18 cellular contexts compared by ENCODE assay signal in the genomic region with DNA sequence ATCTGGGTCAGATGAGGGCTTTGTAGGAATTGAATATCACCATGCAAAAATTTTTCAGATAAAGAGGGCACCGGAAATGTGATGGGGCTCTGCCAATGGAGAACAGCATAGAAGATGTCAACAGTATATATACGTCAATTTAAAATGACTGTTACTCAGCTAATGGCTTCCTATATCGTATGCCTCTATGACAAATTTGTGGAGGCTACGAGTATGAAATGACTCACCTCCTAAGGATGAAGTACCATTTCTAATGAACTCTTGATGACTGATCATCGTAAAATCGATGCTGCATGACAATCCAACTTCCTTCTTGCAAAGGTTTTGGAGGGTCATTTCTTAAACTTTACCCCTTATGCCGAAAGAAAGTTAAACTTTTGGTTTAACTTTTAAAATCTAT.
DNase-seq lines count a peak whose midpoint lies in the region; ATAC-seq and TF ChIP-seq lines count a peak whose summit lies in the region.
"Had no signal": no experiment of that assay in that cellular context is flagged by ENCODE, and none has a peak within 500 bp of the region (broad histone marks: within the 10 kb centered on the region; RNA-seq: fewer than 3 reads in every experiment).

No MANE protein-coding gene starts in this region.

- no peak overlapping the region; the same call in 1 of the 2 replicates for H3K4me2 ChIP-seq in PC-3 (ENCODE audit: low read length)
- H3K4me2 ChIP-seq: A549, PC-9 had no signal

- peaks cover 0 to 19% (median 7%) of the 10 kb centered on the region in 8 donors for H3K9me3 Mint-ChIP-seq in CD4-positive, alpha-beta memory T cell

- H3K4me1 Mint-ChIP-seq in CD4-positive, alpha-beta memory T cell, result no peaks in the 10 kb centered on the region
- H3K4me1 Mint-ChIP-seq: CD4-positive, CD25-positive, alpha-beta regulatory T cell; H9 had no signal

- CTCF ChIA-PET in PC-3 (lab: Charles Lee), result no interaction called here
- CTCF ChIA-PET in CD4-positive, alpha-beta memory T cell (lab: Charles Lee; ENCODE audit: partially characterized antibody), result no interaction called here

- H3K9me3 ChIP-seq in PC-3 (ENCODE audit: low read length) (no peaks in the 10 kb centered on the region), gastrocnemius medialis (no peaks in the 10 kb centered on the region)
- H3K9me3 ChIP-seq in CD4-positive, alpha-beta memory T cell (ENCODE audit: control insufficient read depth in 1 of 2, low read length in 2 of 2), result no peaks in the 10 kb centered on the region
- H3K9me3 ChIP-seq: A549 had no signal

- DNase-seq in GM03348 (ENCODE audit: low spot score) (peak; percentile 5), PC-3 (peak; percentile 69), kidney glomerular epithelial cell (lab: John Stamatoyannopoulos, UW) (peak; percentile 69), gastrocnemius medialis (no peak), NCI-H510A (lab: John Stamatoyannopoulos, UW) (no peak), NCI-H345 (lab: John Stamatoyannopoulos, UW) (no peak)
- no peak for DNase-seq in CD4-positive, alpha-beta memory T cell
- DNase-seq: CD4-positive, CD25-positive, alpha-beta regulatory T cell; H9; NCI-H1092; NCI-H2227 treated with DMSO at 0.1 percent for 48 hours; NCI-H69; NK-92 treated with Interleukin-12 subunit alpha and Interleukin-12 subunit beta, amount 100 ng/mL, for 24 hours; PC-9; Right ventricle myocardium superior had no signal

- no peak overlapping the region for H3K4me3 ChIP-seq in ACC112 (ENCODE audit: low read depth, low read length)
- H3K4me3 ChIP-seq in PC-3 (ENCODE audit: low read length), result no peak overlapping the region
- H3K4me3 ChIP-seq in gastrocnemius medialis, result no peak overlapping the region
- no peak overlapping the region for H3K4me3 ChIP-seq in CD4-positive, alpha-beta memory T cell (ENCODE audit: low read length in 2 of 2)
- H3K4me3 ChIP-seq: A549, K562, PC-9 had no signal

- TF ChIP-seq CTCF in PC-3 (conservative IDR thresholded peaks at IDR 0.05; ENCODE audit: low read depth, low read length), result no peak
- no peak for TF ChIP-seq CTCF in gastrocnemius medialis (IDR thresholded peaks at IDR 0.05 in 4 of 5, conservative IDR thresholded peaks at IDR 0.05 in 1 of 5)

- no peaks in the 10 kb centered on the region for H3K9me2 ChIP-seq in PC-3 (replicated peaks; ENCODE audit: low read length)

- no peak overlapping the region for H3K27ac Mint-ChIP-seq in CD4-positive, alpha-beta memory T cell
- H3K27ac Mint-ChIP-seq: CD4-positive, CD25-positive, alpha-beta regulatory T cell; H9 had no signal

- no peak overlapping the region for H3K4me3 Mint-ChIP-seq in CD4-positive, alpha-beta memory T cell
- H3K4me3 Mint-ChIP-seq: CD4-positive, CD25-positive, alpha-beta regulatory T cell; H9 had no signal

- POLR2A ChIA-PET in PC-3 (lab: Charles Lee; ENCODE audit: unreplicated experiment), result no interaction called here
- POLR2A ChIA-PET in CD4-positive, alpha-beta memory T cell (lab: Charles Lee; ENCODE audit: partially characterized antibody), result no interaction called here

- H3K27me3 ChIP-seq in ACC112 (ENCODE audit: insufficient read depth, low read length), result no peaks in the 10 kb centered on the region
- H3K27me3 ChIP-seq in PC-3 (ENCODE audit: low read length), result no peaks in the 10 kb centered on the region
- H3K27me3 ChIP-seq in gastrocnemius medialis, result no peaks in the 10 kb centered on the region
- H3K27me3 ChIP-seq in CD4-positive, alpha-beta memory T cell (ENCODE audit: insufficient read depth, low read length), result no peaks in the 10 kb centered on the region

- no peaks in the 10 kb centered on the region for H3K36me3 Mint-ChIP-seq in CD4-positive, alpha-beta memory T cell
- H3K36me3 Mint-ChIP-seq: CD4-positive, CD25-positive, alpha-beta regulatory T cell had no signal

- H3K9ac ChIP-seq in PC-3 (ENCODE audit: low read length), result no peak overlapping the region

- H3K79me2 ChIP-seq in ACC112 (ENCODE audit: control insufficient read depth, insufficient read depth, low read length, unreplicated experiment) (no peaks in the 10 kb centered on the region), PC-3 (ENCODE audit: low read length) (no peaks in the 10 kb centered on the region)

- H3K27me3 Mint-ChIP-seq in CD4-positive, alpha-beta memory T cell, result no peaks in the 10 kb centered on the region
- H3K27me3 Mint-ChIP-seq: CD4-positive, CD25-positive, alpha-beta regulatory T cell had no signal

- TF ChIP-seq POLR2A in gastrocnemius medialis (IDR thresholded peaks at IDR 0.05), result no peak

- no peaks in the 10 kb centered on the region for H4K20me1 ChIP-seq in PC-3 (ENCODE audit: low read length)

- no peaks in the 10 kb centered on the region for H3F3A ChIP-seq in PC-3 (ENCODE audit: low read length, unreplicated experiment)

- H2AFZ ChIP-seq in ACC112 (ENCODE audit: low read length, unreplicated experiment), result peak overlapping the region; percentile 23
- no peak overlapping the region for H2AFZ ChIP-seq in PC-3 (ENCODE audit: low read length)
- H2AFZ ChIP-seq: PC-9 had no signal

- peak; percentile 69 for ATAC-seq in PC-3
- no peak for ATAC-seq in gastrocnemius medialis
- ATAC-seq: A549, K562 had no signal

- H3K27ac ChIP-seq in ACC112 (ENCODE audit: low read depth, low read length), result no peak overlapping the region
- H3K27ac ChIP-seq in PC-3 (ENCODE audit: low read length), result peak overlapping the region; percentile 70
- no peak overlapping the region for H3K27ac ChIP-seq in gastrocnemius medialis
- no peak overlapping the region for H3K27ac ChIP-seq in CD4-positive, alpha-beta memory T cell (ENCODE audit: low read depth, low read length)
- H3K27ac ChIP-seq: A549, PC-9 had no signal

- no peaks in the 10 kb centered on the region for H3K4me1 ChIP-seq in ACC112 (ENCODE audit: control insufficient read depth, insufficient read depth, low read length, unreplicated experiment)
- H3K4me1 ChIP-seq in PC-3 (ENCODE audit: insufficient read depth, low read length), result peaks cover 13% of the 10 kb centered on the region
- no peaks in the 10 kb centered on the region for H3K4me1 ChIP-seq in gastrocnemius medialis
- no peaks in the 10 kb centered on the region for H3K4me1 ChIP-seq in CD4-positive, alpha-beta memory T cell (ENCODE audit: insufficient read depth, low read length)
- H3K4me1 ChIP-seq: A549 had no signal

- BruUV-seq in PC-3 (replicated peaks; lab: Mats Ljungman, UMichigan), result no TSS peak

- intact Hi-C loops in PC-3 (cut with micrococcal nuclease) (no loop called here), gastrocnemius medialis (cut with DNase I; ENCODE audit: low total_unique reads) (no loop called here)
- intact Hi-C loops in CD4-positive, alpha-beta memory T cell (cut with micrococcal nuclease), result no loop called here

- in situ Hi-C loops in gastrocnemius medialis (cut with MboI; ENCODE audit: low sequenced_read_pairs in 4 of 4), result no loop called here

- H3K36me3 ChIP-seq in ACC112 (ENCODE audit: insufficient read depth, low read length) (no peaks in the 10 kb centered on the region), PC-3 (ENCODE audit: low read depth, low read length) (no peaks in the 10 kb centered on the region), gastrocnemius medialis (no peaks in the 10 kb centered on the region)
- H3K36me3 ChIP-seq in CD4-positive, alpha-beta memory T cell (ENCODE audit: insufficient read depth, low read length), result no peaks in the 10 kb centered on the region

Comparison
In these comparisons a context has a peak if more than half of its experiments do, and no peak if none do; other contexts are left out.
1. DNase-seq: peak in GM03348 (single experiment), PC-3 (single experiment) and kidney glomerular epithelial cell (single experiment); none in gastrocnemius medialis (0 of 2), NCI-H510A (single experiment), CD4-positive, alpha-beta memory T cell (0 of 5) and NCI-H345 (single experiment).